ENCODE assay signal across 20 cellular contexts in the genomic region with DNA sequence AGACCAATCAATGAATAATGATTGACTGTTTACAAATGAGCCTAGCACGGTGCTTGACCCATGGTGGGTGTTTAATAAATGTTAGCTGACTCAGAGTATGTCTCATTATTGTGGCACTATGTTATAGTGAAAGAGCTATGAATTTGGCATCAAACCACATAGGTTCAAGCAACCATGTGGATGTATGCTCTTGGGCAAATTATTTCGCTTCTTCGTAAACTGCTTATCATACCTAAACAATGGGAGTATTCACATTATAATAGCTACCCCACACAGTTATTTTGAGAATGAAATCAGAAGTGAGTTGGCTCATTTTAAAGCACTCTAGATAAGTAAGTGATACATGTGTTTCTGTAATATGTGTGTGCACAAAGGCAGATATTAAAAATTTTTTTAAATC.
"Had no signal": no experiment of that assay in that cellular context is flagged by ENCODE, and none has a peak within 500 bp of the region (broad histone marks: within the 10 kb centered on the region; RNA-seq: fewer than 3 reads in every experiment).

No MANE protein-coding gene starts in this region.

- ATAC-seq: effector memory CD8-positive, alpha-beta T cell; esophagus mucosa; foreskin keratinocyte; gastrocnemius medialis; gastroesophageal sphincter; heart left ventricle; heart right ventricle had no signal

- DNase-seq: colonic mucosa; cortex of kidney; dermis blood vessel endothelial cell; dorsolateral prefrontal cortex; effector CD4-positive, alpha-beta T cell; effector CD8-positive, alpha-beta T cell; effector memory CD4-positive, alpha-beta T cell; effector memory CD8-positive, alpha-beta T cell; endodermal cell; erythroblast; esophagus squamous epithelium; foreskin fibroblast; foreskin keratinocyte; gastrocnemius medialis; glutamatergic neuron; head of caudate nucleus; heart left ventricle; heart right ventricle had no signal
